Comparison of ENCODE assay signal across 18 cellular contexts in the genomic region with DNA sequence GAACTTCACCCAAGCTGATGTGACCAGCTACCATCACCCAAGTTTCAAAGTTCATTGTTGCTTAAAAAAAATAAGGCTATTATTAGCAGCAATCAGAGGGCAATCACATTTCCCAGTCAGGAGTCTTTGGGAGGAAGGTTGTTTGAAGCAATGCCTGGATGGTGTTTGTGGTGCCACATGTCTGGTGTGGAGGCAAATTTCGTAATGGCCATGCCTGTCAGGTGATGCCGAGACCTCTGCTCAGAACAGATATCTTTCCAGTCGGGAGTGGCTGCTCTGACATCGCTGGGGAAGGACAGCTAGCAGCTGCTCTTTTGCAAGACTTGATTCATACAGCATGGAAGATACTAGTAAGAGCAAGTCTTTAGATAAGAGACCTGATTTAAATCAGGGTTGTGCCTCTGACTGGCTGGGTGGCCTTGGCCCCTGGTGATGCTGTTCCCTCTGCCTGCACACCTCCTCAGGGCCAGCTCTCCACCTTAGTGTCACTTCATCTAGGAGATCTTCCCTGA.
A peak's percentile ranks its signal among the peaks of the same experiment; 100 is the strongest.
DNase-seq lines count a peak whose midpoint lies in the region; ATAC-seq and TF ChIP-seq lines count a peak whose summit lies in the region.
"Had no signal": no experiment of that assay in that cellular context is flagged by ENCODE, and none has a peak within 500 bp of the region (broad histone marks: within the 10 kb centered on the region; RNA-seq: fewer than 3 reads in every experiment).

No MANE protein-coding gene starts in this region.

- H3K27me3 ChIP-seq in skeletal muscle tissue (ENCODE audit: control insufficient read depth in 3 of 3, insufficient read depth in 3 of 3, low read length in 3 of 3), result no peaks in the 10 kb centered on the region
- H3K27me3 ChIP-seq: SJSA1 had no signal

- H3K36me3 Mint-ChIP-seq in T-helper 17 cell (ENCODE audit: low read depth), result no peaks in the 10 kb centered on the region
- H3K36me3 Mint-ChIP-seq: IgD-negative memory B cell had no signal

- ATAC-seq in left lobe of liver (peak; percentile 80), T-helper 17 cell (no peak)

- no peaks in the 10 kb centered on the region for H3K27me3 Mint-ChIP-seq in T-helper 17 cell
- H3K27me3 Mint-ChIP-seq: IgD-negative memory B cell; memory B cell; stimulated activated naive CD8-positive, alpha-beta T cell treated with anti-CD3 and anti-CD28 coated beads, Interleukin-15, Interleukin-2, amounts not matched to agents 100 ng/mL and 50 ng/mL, for 24 hours had no signal

- H3K4me3 Mint-ChIP-seq in T-helper 17 cell, result no peak overlapping the region
- H3K4me3 Mint-ChIP-seq: memory B cell; stimulated activated naive CD8-positive, alpha-beta T cell treated with anti-CD3 and anti-CD28 coated beads, Interleukin-15, Interleukin-2, amounts not matched to agents 100 ng/mL and 50 ng/mL, for 24 hours had no signal

- peak overlapping the region in 2 of 3 donors; percentile 54 to 74 for H3K9ac ChIP-seq in skeletal muscle tissue (ENCODE audit: low read depth in 1 of 3, low read length in 3 of 3)

- POLR2A ChIA-PET in HEK293 (lab: Yijun Ruan, JAX), result no interaction called here

- no peaks in the 10 kb centered on the region for H3K9me3 ChIP-seq in HEK293 (ENCODE audit: control insufficient read depth, insufficient read depth, low read depth, low read length)
- no peaks in the 10 kb centered on the region for H3K9me3 ChIP-seq in skeletal muscle tissue (ENCODE audit: control insufficient read depth in 3 of 3, low read length in 3 of 3)
- no peaks in the 10 kb centered on the region for H3K9me3 ChIP-seq in T-helper 17 cell (ENCODE audit: control insufficient read depth, low read length, poor library complexity, severe bottlenecking)
- H3K9me3 ChIP-seq: prostate gland had no signal

- H3K27ac Mint-ChIP-seq in T-helper 17 cell, result no peak overlapping the region
- H3K27ac Mint-ChIP-seq: stimulated activated naive CD8-positive, alpha-beta T cell treated with anti-CD3 and anti-CD28 coated beads, Interleukin-15, Interleukin-2, amounts not matched to agents 100 ng/mL and 50 ng/mL, for 24 hours had no signal

- CTCF ChIA-PET in HEK293 (lab: Yijun Ruan, JAX), result no interaction called here

- H3K27ac ChIP-seq in HEK293 (ENCODE audit: extremely low read depth, low read depth, low read length) (no peak overlapping the region), skeletal muscle tissue (ENCODE audit: low read depth, low read length) (peak overlapping the region; percentile 85)
- H3K27ac ChIP-seq: prostate gland, SJSA1 had no signal

- H3K4me1 Mint-ChIP-seq in T-helper 17 cell, result peaks cover 13% of the 10 kb centered on the region

- no peaks in the 10 kb centered on the region for H3K36me3 ChIP-seq in HEK293 (ENCODE audit: control insufficient read depth in 2 of 2, insufficient read depth in 1 of 2, low read length in 2 of 2)
- H3K36me3 ChIP-seq in skeletal muscle tissue (ENCODE audit: control insufficient read depth in 3 of 3, insufficient read depth in 3 of 3, low read length in 3 of 3), result no peaks in the 10 kb centered on the region
- H3K36me3 ChIP-seq: prostate gland, SJSA1 had no signal

- H3K4me1 ChIP-seq in HEK293 (ENCODE audit: control insufficient read depth, insufficient read depth, low read length), result no peaks in the 10 kb centered on the region
- peaks cover 28 to 45% (median 40%) of the 10 kb centered on the region in 3 donors for H3K4me1 ChIP-seq in skeletal muscle tissue (ENCODE audit: control insufficient read depth in 3 of 3, insufficient read depth in 3 of 3, low read length in 3 of 3)
- H3K4me1 ChIP-seq: SJSA1 had no signal

- DNase-seq in epithelial cell of proximal tubule (ENCODE audit: low read depth) (peak; percentile 64), left lobe of liver (ENCODE audit: low spot score) (peak; percentile 96), amygdala (lab: John Stamatoyannopoulos, UW) (no peak), NCI-H345 treated with DMSO at 0.1 percent for 48 hours (lab: John Stamatoyannopoulos, UW; ENCODE audit: unreplicated experiment) (no peak), T-helper 17 cell (no peak)
- no peak for DNase-seq in activated CD4-positive, alpha-beta T cell treated with anti-CD3 and anti-CD28 coated beads, Interleukin-2, amount 50 U/mL, for 4 hours
- DNase-seq: activated CD4-positive, CD25-positive, alpha-beta regulatory T cell; activated T-cell treated with anti-CD3 and anti-CD28 coated beads for 4 hours; amniotic stem cell; NCI-H1436 treated with DMSO at 0.1 percent for 48 hours; NCI-H526 had no signal

- TF ChIP-seq CTCF in HEK293 (tag by site-specific recombination; IDR thresholded peaks at IDR 0.05) (no peak), epithelial cell of proximal tubule (conservative IDR thresholded peaks at IDR 0.05; ENCODE audit: low read depth, low read length) (no peak)

- no peak overlapping the region for H3K4me3 ChIP-seq in HEK293 (ENCODE audit: low read depth, low read length)
- H3K4me3 ChIP-seq in epithelial cell of proximal tubule (ENCODE audit: low read depth, low read length), result no peak overlapping the region
- H3K4me3 ChIP-seq in skeletal muscle tissue (ENCODE audit: low read length in 3 of 3), result peak overlapping the region in 1 of 3 donors; percentile 22
- H3K4me3 ChIP-seq: prostate gland, SJSA1 had no signal

TF ChIP-seq in HEK293, 187 proteins besides CTCF, POLR2A, EP300 and RAD21:
- TF ChIP-seq ZNF830 (tag by site-specific recombination; IDR thresholded peaks at IDR 0.05; ENCODE audit: low read depth), result no peak
- TF ChIP-seq ZNF768 (tag by site-specific recombination; IDR thresholded peaks at IDR 0.05), result no peak
- peak; percentile 33; the same call in 1 of the 2 replicates for TF ChIP-seq ZNF341 (tag by site-specific recombination; IDR thresholded peaks at IDR 0.05; ENCODE audit: low read depth)
- no peak for TF ChIP-seq ZBTB1 (tag by site-specific recombination; IDR thresholded peaks at IDR 0.05)
- no peak for TF ChIP-seq ZSCAN4 (tag by site-specific recombination; IDR thresholded peaks at IDR 0.05)

Comparison
In these comparisons a context has a peak if more than half of its experiments do, and no peak if none do; other contexts are left out.
1. DNase-seq: peak in epithelial cell of proximal tubule (single experiment) and left lobe of liver (single experiment); none in activated CD4-positive, alpha-beta T cell treated with anti-CD3 and anti-CD28 coated beads, Interleukin-2, amount 50 U/mL, for 4 hours (0 of 2), amygdala (0 of 56), NCI-H345 treated with DMSO at 0.1 percent for 48 hours (single experiment) and T-helper 17 cell (0 of 3).